22 cellular contexts compared by ENCODE assay signal in the genomic region with DNA sequence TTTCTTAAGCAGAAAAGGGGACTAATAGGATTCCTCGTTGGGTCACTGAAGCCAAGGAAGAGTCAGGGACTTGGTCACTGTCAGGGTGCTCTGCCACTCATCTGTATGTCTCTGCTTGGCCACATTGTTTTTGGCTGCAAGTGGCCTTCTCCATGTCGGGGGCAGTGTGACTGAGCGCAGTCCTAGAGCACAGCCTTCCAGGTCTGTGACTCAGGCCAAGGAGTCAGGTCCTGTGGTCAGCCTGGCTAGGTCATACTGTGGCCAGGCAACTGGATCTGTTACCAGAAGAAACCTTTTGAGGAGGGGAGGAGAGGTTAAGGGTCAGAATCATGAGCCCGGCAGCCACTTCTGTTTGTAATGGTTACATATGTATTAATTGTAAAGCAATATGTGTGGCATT.
DNase-seq lines count a peak whose midpoint lies in the region; FAIRE-seq and TF ChIP-seq lines count a peak whose summit lies in the region.
"Had no signal": no experiment of that assay in that cellular context is flagged by ENCODE, and none has a peak within 500 bp of the region (broad histone marks: within the 10 kb centered on the region; RNA-seq: fewer than 3 reads in every experiment).

No MANE protein-coding gene starts in this region.

- no peak for TF ChIP-seq POLR2A in H54 (IDR thresholded peaks at IDR 0.05; ENCODE audit: low read depth, low read length)

- H2AFZ ChIP-seq in neuronal stem cell (ENCODE audit: low read length), result no peak overlapping the region
- H2AFZ ChIP-seq in neural progenitor cell (replicated peaks), result no peak overlapping the region
- H2AFZ ChIP-seq: GM23248 had no signal

- H4K20me1 ChIP-seq in neural progenitor cell (ENCODE audit: low read depth), result no peaks in the 10 kb centered on the region

- peak overlapping the region; percentile 10 for H2BK12ac ChIP-seq in neuronal stem cell (ENCODE audit: low read length)

- no peak overlapping the region for H3K23ac ChIP-seq in neuronal stem cell (ENCODE audit: low read depth, low read length, poor library complexity)

- H3K27me3 ChIP-seq in endodermal cell (ENCODE audit: control insufficient read depth, insufficient read depth, low read length, poor library complexity, severe bottlenecking) (no peaks in the 10 kb centered on the region), neuronal stem cell (ENCODE audit: control insufficient read depth in 3 of 3, insufficient read depth in 3 of 3, low read depth in 1 of 3, low read length in 3 of 3) (no peaks in the 10 kb centered on the region), neural progenitor cell (no peaks in the 10 kb centered on the region)
- H3K27me3 ChIP-seq: BE2C, MG63, Peyer's patch had no signal

- H3K4me2 ChIP-seq in neuronal stem cell (ENCODE audit: insufficient read depth, low read length, poor library complexity, severe bottlenecking) (no peak overlapping the region), neural progenitor cell (no peak overlapping the region)

- peaks cover 3% of the 10 kb centered on the region for H3K79me2 ChIP-seq in neural progenitor cell (ENCODE audit: low read depth)

- H3K27ac Mint-ChIP-seq in endodermal cell, result no peak overlapping the region
- no peak overlapping the region for H3K27ac Mint-ChIP-seq in immature natural killer cell
- no peak overlapping the region for H3K27ac Mint-ChIP-seq in neural progenitor cell
- H3K27ac Mint-ChIP-seq: CD4-positive, CD25-positive, alpha-beta regulatory T cell had no signal

- H3K79me1 ChIP-seq in neuronal stem cell (ENCODE audit: low read depth, low read length), result peaks cover 5% of the 10 kb centered on the region

- H4K8ac ChIP-seq in neuronal stem cell (ENCODE audit: low read depth, low read length), result no peak overlapping the region

- H3K4me3 ChIP-seq in endodermal cell (ENCODE audit: low read length) (no peak overlapping the region), neuronal stem cell (ENCODE audit: low read length in 2 of 2) (no peak overlapping the region), neural progenitor cell (no peak overlapping the region)
- H3K4me3 ChIP-seq: GM23248, MG63, Peyer's patch had no signal

- no peak overlapping the region for H2BK15ac ChIP-seq in neuronal stem cell (ENCODE audit: low read length)

- H3K9ac ChIP-seq in endodermal cell (ENCODE audit: extremely low read depth, low read length, poor library complexity, severe bottlenecking) (no peak overlapping the region), neuronal stem cell (ENCODE audit: low read depth, low read length, poor library complexity) (no peak overlapping the region), neural progenitor cell (no peak overlapping the region)
- H3K9ac ChIP-seq: GM23248 had no signal

- peak; percentile 5 for DNase-seq in H54 (ENCODE audit: insufficient read length, low spot score)
- peak; percentile 67 for DNase-seq in RCC 7860 (ENCODE audit: low spot score)
- DNase-seq in endodermal cell, result peak; percentile 43
- no peak for DNase-seq in neuronal stem cell (ENCODE audit: low spot score)
- DNase-seq in immature natural killer cell, result no peak
- DNase-seq in neural progenitor cell (ENCODE audit: low spot score), result no peak
- no peak for DNase-seq in OCI-M2 (lab: John Stamatoyannopoulos, UW; ENCODE audit: unreplicated experiment)
- no peak for DNase-seq in cerebellar cortex (ENCODE audit: low spot score)
- DNase-seq: BE2C; CD4-positive, CD25-positive, alpha-beta regulatory T cell; COR-L47; GF-D8; GM23248; MG63; NCI-H1092; NCI-H1436 treated with DMSO at 0.1 percent for 48 hours; NCI-H2029; NCI-H345; NCI-H526; Peyer's patch; Right ventricle myocardium superior had no signal

- H4K91ac ChIP-seq in neuronal stem cell (ENCODE audit: low read depth, low read length, poor library complexity), result no peak overlapping the region

- H3K36me3 ChIP-seq in endodermal cell (ENCODE audit: control insufficient read depth, insufficient read depth, low read length), result peaks cover 4% of the 10 kb centered on the region
- H3K36me3 ChIP-seq in neuronal stem cell (replicated peaks in 1 of 2; ENCODE audit: control insufficient read depth in 2 of 2, insufficient read depth in 2 of 2, low read length in 2 of 2), result peaks cover 0 to 8% of the 10 kb centered on the region in 2 donors
- no peaks in the 10 kb centered on the region for H3K36me3 ChIP-seq in neural progenitor cell
- H3K36me3 ChIP-seq: BE2C, MG63, Peyer's patch had no signal

- H3K27me3 Mint-ChIP-seq in endodermal cell (ENCODE audit: insufficient read depth), result no peaks in the 10 kb centered on the region
- peaks cover 0 to 1% (median 1%) of the 10 kb centered on the region in 3 donors for H3K27me3 Mint-ChIP-seq in immature natural killer cell (ENCODE audit: low read depth in 3 of 3)
- no peaks in the 10 kb centered on the region for H3K27me3 Mint-ChIP-seq in neural progenitor cell (ENCODE audit: insufficient read depth, low read depth)
- H3K27me3 Mint-ChIP-seq: CD4-positive, CD25-positive, alpha-beta regulatory T cell had no signal

- peaks cover 30% of the 10 kb centered on the region for H3K9me3 Mint-ChIP-seq in endodermal cell
- H3K9me3 Mint-ChIP-seq in immature natural killer cell, result no peaks in the 10 kb centered on the region
- H3K9me3 Mint-ChIP-seq in neural progenitor cell, result peaks cover 47% of the 10 kb centered on the region

- FAIRE-seq in H54 (lab: Jason Lieb, UNC), result no peak
- peak; percentile 63 for FAIRE-seq in RCC 7860 (lab: Jason Lieb, UNC)
- FAIRE-seq: GM19239 had no signal

- TF ChIP-seq CTCF in endodermal cell (conservative IDR thresholded peaks at IDR 0.05) (no peak), neural progenitor cell (IDR thresholded peaks at IDR 0.05) (no peak)

- H3K4me1 ChIP-seq in endodermal cell (ENCODE audit: control insufficient read depth, insufficient read depth, low read length) (no peaks in the 10 kb centered on the region), neuronal stem cell (ENCODE audit: control insufficient read depth in 2 of 2, insufficient read depth in 1 of 2, low read depth in 1 of 2, low read length in 2 of 2) (no peaks in the 10 kb centered on the region), neural progenitor cell (no peaks in the 10 kb centered on the region)
- H3K4me1 ChIP-seq: BE2C, Peyer's patch had no signal

- peak overlapping the region; percentile 87 for H2BK5ac ChIP-seq in neuronal stem cell (ENCODE audit: low read length)

- no peak overlapping the region for H3K18ac ChIP-seq in neuronal stem cell (ENCODE audit: low read length)

- H3K4me1 Mint-ChIP-seq in endodermal cell, result no peaks in the 10 kb centered on the region
- peaks cover 2 to 25% of the 10 kb centered on the region in 2 donors for H3K4me1 Mint-ChIP-seq in immature natural killer cell
- H3K4me1 Mint-ChIP-seq in neural progenitor cell, result no peaks in the 10 kb centered on the region

- H3F3A ChIP-seq in neural progenitor cell (ENCODE audit: low read depth), result no peaks in the 10 kb centered on the region

- H3K9me3 ChIP-seq in endodermal cell (ENCODE audit: control insufficient read depth, low read length) (peaks cover 18% of the 10 kb centered on the region), neuronal stem cell (replicated peaks in 1 of 2; ENCODE audit: control insufficient read depth in 2 of 2, insufficient read depth in 1 of 2, low read depth in 1 of 2, low read length in 2 of 2) (peaks cover 0 to 10% of the 10 kb centered on the region in 2 donors), neural progenitor cell (ENCODE audit: low read depth) (no peaks in the 10 kb centered on the region)
- H3K9me3 ChIP-seq: BE2C, MG63, Peyer's patch had no signal

- H3K36me3 Mint-ChIP-seq in endodermal cell (ENCODE audit: low read depth), result peaks cover 39% of the 10 kb centered on the region
- peaks cover 4 to 5% (median 4%) of the 10 kb centered on the region in 3 donors for H3K36me3 Mint-ChIP-seq in immature natural killer cell
- peaks cover 46% of the 10 kb centered on the region for H3K36me3 Mint-ChIP-seq in neural progenitor cell

- peak overlapping the region; percentile 53 for H3K4ac ChIP-seq in neuronal stem cell (ENCODE audit: low read length)

- peak overlapping the region; percentile 72 for H2BK120ac ChIP-seq in neuronal stem cell (ENCODE audit: low read depth, low read length)

- no peak overlapping the region for H2AK5ac ChIP-seq in neuronal stem cell (ENCODE audit: low read depth, low read length)

- H3K4me3 Mint-ChIP-seq in endodermal cell (no peak overlapping the region), immature natural killer cell (no peak overlapping the region), neural progenitor cell (no peak overlapping the region)
- H3K4me3 Mint-ChIP-seq: CD4-positive, CD25-positive, alpha-beta regulatory T cell had no signal

- H3K27ac ChIP-seq in endodermal cell (ENCODE audit: low read depth, low read length), result no peak overlapping the region
- H3K27ac ChIP-seq in neuronal stem cell (replicated peaks; ENCODE audit: low read length), result no peak overlapping the region
- no peak overlapping the region for H3K27ac ChIP-seq in neural progenitor cell
- H3K27ac ChIP-seq: GM23248, Peyer's patch had no signal

- no peak overlapping the region for H3K14ac ChIP-seq in neuronal stem cell (ENCODE audit: low read length)

- 89 to 96% methylated on average over 4 of the region's 4 CpGs for WGBS in endodermal cell (ENCODE audit: insufficient coverage in 1 of 2, insufficient read length in 1 of 2), 2 experiments
- WGBS in neuronal stem cell (ENCODE audit: extremely low coverage in 2 of 2, insufficient read length in 2 of 2, insufficient replicate concordance in 1 of 2), 2 donors, result no CpG with 5 or more reads among the region's 4 CpGs

Comparison
In these comparisons a context has a peak if more than half of its experiments do, and no peak if none do; other contexts are left out.
1. DNase-seq: peak in H54 (single experiment), RCC 7860 (single experiment) and endodermal cell (single experiment); none in neuronal stem cell (single experiment), immature natural killer cell (0 of 3), neural progenitor cell (single experiment), OCI-M2 (single experiment) and cerebellar cortex (single experiment).